Comparison of ENCODE assay signal across 8 cellular contexts in genomic region chr3:189324538-189325138, GRCh38.
DNase-seq lines count a peak whose midpoint lies in the region; ATAC-seq and TF ChIP-seq lines count a peak whose summit lies in the region.

No MANE protein-coding gene starts in this region.

- H3K9me3 Mint-ChIP-seq in activated CD4-positive, alpha-beta memory T cell treated with anti-CD3 and anti-CD28 coated beads, Interleukin-2, amount 10 ng/mL, durations not matched to agents 7 days and 5 days = peaks cover 28% of the 10 kb centered on the region

- no peaks in the 10 kb centered on the region for H3K36me3 ChIP-seq in fibroblast of lung (ENCODE audit: control insufficient read depth, insufficient read depth, low read length)

- peak overlapping the region; percentile 66 for H3K4me3 Mint-ChIP-seq in activated CD4-positive, alpha-beta memory T cell treated with anti-CD3 and anti-CD28 coated beads, Interleukin-2, amount 10 ng/mL, durations not matched to agents 7 days and 5 days

- H3K4me3 ChIP-seq in AG04450 (ENCODE audit: low read depth, low read length) (no peak overlapping the region), fibroblast of lung (replicated peaks in 1 of 4; ENCODE audit: control extremely low read depth in 1 of 4, insufficient read depth in 1 of 4, low read depth in 3 of 4, low read length in 4 of 4) (no peak overlapping the region)

- H3K4me1 ChIP-seq in fibroblast of lung (ENCODE audit: control insufficient read depth, extremely low read depth, insufficient read depth, low read length) = no peaks in the 10 kb centered on the region

- no peak overlapping the region for H2AFZ ChIP-seq in fibroblast of lung (ENCODE audit: low read length)

- H3K9ac ChIP-seq in fibroblast of lung (ENCODE audit: insufficient read depth, low read length) = no peak overlapping the region

- ATAC-seq in GM19035 (IDR thresholded peaks at IDR 0.05; ENCODE audit: unreplicated experiment) (peak; percentile 100), HG03196 (IDR thresholded peaks at IDR 0.05; ENCODE audit: unreplicated experiment) (peak; percentile 100)

- CTCF ChIA-PET in AG04450 (lab: Charles Lee) = no interaction called here
- CTCF ChIA-PET in activated CD4-positive, alpha-beta memory T cell treated with anti-CD3 and anti-CD28 coated beads, Interleukin-2, amount 10 ng/mL, durations not matched to agents 7 days and 5 days (lab: Charles Lee) = interaction anchor here (0.9 to 2.1 kb wide), 7 partner anchors 13 to 637 kb away, joined by 3 to 11 read pairs (median 4); no protein-coding TSS in a partner anchor

- H3K9me3 ChIP-seq in AG04450 (ENCODE audit: control insufficient read depth, insufficient read depth, low read length) = no peaks in the 10 kb centered on the region
- H3K9me3 ChIP-seq in fibroblast of lung (ENCODE audit: control insufficient read depth, insufficient read depth, low read depth, low read length) = no peaks in the 10 kb centered on the region

- POLR2A ChIA-PET in AG04450 (lab: Yijun Ruan, JAX) = interaction anchor here (0.6 kb wide), 1 partner anchor 1518 kb away, joined by 3 read pairs; no protein-coding TSS in a partner anchor
- POLR2A ChIA-PET in activated CD4-positive, alpha-beta memory T cell treated with anti-CD3 and anti-CD28 coated beads, Interleukin-2, amount 10 ng/mL, durations not matched to agents 7 days and 5 days (lab: Charles Lee) = interaction anchor here (0.8 to 3.7 kb wide), 15 partner anchors 9 to 1956 kb away, joined by 3 to 24 read pairs (median 5); partner anchors contain the start of gene RTP4

- peak overlapping the region; percentile 23 for H3K4me2 ChIP-seq in fibroblast of lung (ENCODE audit: extremely low read depth, insufficient read depth, low read length)

- DNase-seq in AG04450 (ENCODE audit: low read depth, low spot score) = peak; percentile 26
- peak; percentile 31 for DNase-seq in NCI-H446 treated with DMSO at 0.1 percent for 48 hours (lab: John Stamatoyannopoulos, UW)
- DNase-seq in activated CD4-positive, alpha-beta memory T cell treated with anti-CD3 and anti-CD28 coated beads, Interleukin-2, amount 10 ng/mL, durations not matched to agents 7 days and 5 days = peak; percentile 93
- DNase-seq in fibroblast of lung (ENCODE audit: low read depth in 2 of 2) = peak; percentile 68 to 96
- peak; percentile 75 for DNase-seq in stimulated activated CD4-positive, alpha-beta T cell treated with anti-CD3 and anti-CD28 coated beads, Interleukin-2, amount 100 ng/mL, for 4 hours (ENCODE audit: low read depth)
- no peak for DNase-seq in D341Med (ENCODE audit: low spot score)

- no peaks in the 10 kb centered on the region for H4K20me1 ChIP-seq in fibroblast of lung (ENCODE audit: control insufficient read depth, extremely low read depth, insufficient read depth, low read length)

- no peaks in the 10 kb centered on the region for H3K27me3 Mint-ChIP-seq in activated CD4-positive, alpha-beta memory T cell treated with anti-CD3 and anti-CD28 coated beads, Interleukin-2, amount 10 ng/mL, durations not matched to agents 7 days and 5 days

- H3K27ac Mint-ChIP-seq in activated CD4-positive, alpha-beta memory T cell treated with anti-CD3 and anti-CD28 coated beads, Interleukin-2, amount 10 ng/mL, durations not matched to agents 7 days and 5 days = peak overlapping the region; percentile 98

- no peaks in the 10 kb centered on the region for H3K79me2 ChIP-seq in fibroblast of lung (ENCODE audit: control insufficient read depth, insufficient read depth, low read length)

- H3K4me1 Mint-ChIP-seq in activated CD4-positive, alpha-beta memory T cell treated with anti-CD3 and anti-CD28 coated beads, Interleukin-2, amount 10 ng/mL, durations not matched to agents 7 days and 5 days = peaks cover 66% of the 10 kb centered on the region

- H3K36me3 Mint-ChIP-seq in activated CD4-positive, alpha-beta memory T cell treated with anti-CD3 and anti-CD28 coated beads, Interleukin-2, amount 10 ng/mL, durations not matched to agents 7 days and 5 days (ENCODE audit: low read depth) = peaks cover 61% of the 10 kb centered on the region

- no peak overlapping the region for H3K27ac ChIP-seq in AG04450 (ENCODE audit: low read depth, low read length)
- no peak overlapping the region for H3K27ac ChIP-seq in fibroblast of lung (ENCODE audit: insufficient read depth, low read length)

- TF ChIP-seq CTCF in AG04450 (IDR thresholded peaks at IDR 0.05; ENCODE audit: low read depth, low read length) (no peak), fibroblast of lung (conservative IDR thresholded peaks at IDR 0.05 in 1 of 2, IDR thresholded peaks at IDR 0.05 in 1 of 2; ENCODE audit: low read depth in 1 of 2, low read length in 2 of 2) (no peak)

- no peaks in the 10 kb centered on the region for H3K27me3 ChIP-seq in AG04450 (ENCODE audit: control insufficient read depth, insufficient read depth, low read length)
- H3K27me3 ChIP-seq in fibroblast of lung (ENCODE audit: control insufficient read depth, insufficient read depth, low read length) = no peaks in the 10 kb centered on the region
